13 cellular contexts compared by ENCODE assay signal in genomic region chr6:43809417-43810305, GRCh38. TPM values are rescaled to one million over a fixed set of nuclear protein-coding genes. Genes with fewer than 3 reads are reported as not detected.
DNase-seq lines count a peak whose midpoint lies in the region; TF ChIP-seq lines count a peak whose summit lies in the region.
"Had no signal": no experiment of that assay in that cellular context is flagged by ENCODE, and none has a peak within 500 bp of the region (broad histone marks: within the 10 kb centered on the region; RNA-seq: fewer than 3 reads in every experiment).

No MANE protein-coding gene starts in this region.

- no peak overlapping the region for H3K27ac Mint-ChIP-seq in CD8-positive, alpha-beta memory T cell

- H3K27me3 ChIP-seq in CD8-positive, alpha-beta memory T cell (ENCODE audit: insufficient read depth, low read length, poor library complexity, severe bottlenecking) = no peaks in the 10 kb centered on the region

- no peaks in the 10 kb centered on the region for H3K9me3 ChIP-seq in CD8-positive, alpha-beta memory T cell (ENCODE audit: low read length)

- H3K4me3 Mint-ChIP-seq in CD8-positive, alpha-beta memory T cell = no peak overlapping the region

- H3K4me3 ChIP-seq in cardiac fibroblast (replicated peaks in 1 of 2; ENCODE audit: low read depth in 2 of 2, low read length in 2 of 2) = no peak overlapping the region
- no peak overlapping the region for H3K4me3 ChIP-seq in retinal pigment epithelial cell (ENCODE audit: low read length)
- H3K4me3 ChIP-seq in CD8-positive, alpha-beta memory T cell (ENCODE audit: low read length) = no peak overlapping the region

- no peak overlapping the region for H3K27ac ChIP-seq in CD8-positive, alpha-beta memory T cell (ENCODE audit: low read depth, low read length)

- no peaks in the 10 kb centered on the region for H3K36me3 ChIP-seq in CD8-positive, alpha-beta memory T cell (ENCODE audit: insufficient read depth, low read length)

- peaks cover 2 to 3% of the 10 kb centered on the region in 2 donors for H3K27me3 Mint-ChIP-seq in CD8-positive, alpha-beta memory T cell

- CTCF ChIA-PET in CD8-positive, alpha-beta memory T cell (lab: Charles Lee) = interaction anchor here (1.1 kb wide), 1 partner anchor 41 kb away, joined by 4 read pairs; no protein-coding TSS in a partner anchor

- DNase-seq in NCI-H1092 treated with DMSO at 0.1 percent for 48 hours (lab: John Stamatoyannopoulos, UW) (peak; percentile 28), NCI-H1092 (lab: John Stamatoyannopoulos, UW) (no peak), NCI-H526 (lab: John Stamatoyannopoulos, UW) (peak; percentile 39 to 80), cardiac fibroblast (ENCODE audit: low read depth in 2 of 2) (peak; percentile 68 to 74), retinal pigment epithelial cell (ENCODE audit: low read depth) (peak; percentile 76), RPMI8226 (no peak), pons (ENCODE audit: low spot score) (no peak)
- DNase-seq in CD8-positive, alpha-beta memory T cell = no peak
- DNase-seq: anterior cingulate cortex; glutamatergic neuron; MV-4-11; stimulated activated CD4-positive, alpha-beta T cell treated with anti-CD3 and anti-CD28 coated beads, Interleukin-12 subunit alpha, Interleukin-12 subunit beta, amount 100 ng/mL, for 4 hours; stimulated activated naive CD8-positive, alpha-beta T cell treated with anti-CD3 and anti-CD28 coated beads, Interleukin-15, Interleukin-2, amounts not matched to agents 100 U/mL and 50 U/mL, for 24 hours had no signal

- H3K36me3 Mint-ChIP-seq in CD8-positive, alpha-beta memory T cell = no peaks in the 10 kb centered on the region

- no peaks in the 10 kb centered on the region for H3K4me1 ChIP-seq in CD8-positive, alpha-beta memory T cell (ENCODE audit: insufficient read depth, low read length)

- POLR2A ChIA-PET in CD8-positive, alpha-beta memory T cell (lab: Charles Lee) = no interaction called here

- no peak for TF ChIP-seq CTCF in cardiac fibroblast (IDR thresholded peaks at IDR 0.05; ENCODE audit: low read depth, low read length)
- TF ChIP-seq CTCF in retinal pigment epithelial cell (conservative IDR thresholded peaks at IDR 0.05; ENCODE audit: low read depth, low read length) = no peak

- H3K9me3 Mint-ChIP-seq in CD8-positive, alpha-beta memory T cell = no peaks in the 10 kb centered on the region

- H3K4me1 Mint-ChIP-seq in CD8-positive, alpha-beta memory T cell = peaks cover 9 to 10% (median 10%) of the 10 kb centered on the region in 3 donors

RNA-seq across cellular contexts. Expression of gene VEGFA, which starts 39.6 kb away (rescaled TPM):
- 10 to 100 TPM; 16.4 to 17.5 TPM for total RNA-seq in CD8-positive, alpha-beta memory T cell
- not detected for polyA plus RNA-seq in CD8-positive, alpha-beta memory T cell

Comparison
In these comparisons a context has a peak if more than half of its experiments do, and no peak if none do; other contexts are left out.
1. DNase-seq: peak in NCI-H1092 treated with DMSO at 0.1 percent for 48 hours (single experiment), NCI-H526 (2 of 2), cardiac fibroblast (2 of 2) and retinal pigment epithelial cell (single experiment); none in NCI-H1092 (single experiment), CD8-positive, alpha-beta memory T cell (0 of 5), RPMI8226 (single experiment) and pons (single experiment).